Comparison of ENCODE assay signal across 8 cellular contexts in the genomic region with DNA sequence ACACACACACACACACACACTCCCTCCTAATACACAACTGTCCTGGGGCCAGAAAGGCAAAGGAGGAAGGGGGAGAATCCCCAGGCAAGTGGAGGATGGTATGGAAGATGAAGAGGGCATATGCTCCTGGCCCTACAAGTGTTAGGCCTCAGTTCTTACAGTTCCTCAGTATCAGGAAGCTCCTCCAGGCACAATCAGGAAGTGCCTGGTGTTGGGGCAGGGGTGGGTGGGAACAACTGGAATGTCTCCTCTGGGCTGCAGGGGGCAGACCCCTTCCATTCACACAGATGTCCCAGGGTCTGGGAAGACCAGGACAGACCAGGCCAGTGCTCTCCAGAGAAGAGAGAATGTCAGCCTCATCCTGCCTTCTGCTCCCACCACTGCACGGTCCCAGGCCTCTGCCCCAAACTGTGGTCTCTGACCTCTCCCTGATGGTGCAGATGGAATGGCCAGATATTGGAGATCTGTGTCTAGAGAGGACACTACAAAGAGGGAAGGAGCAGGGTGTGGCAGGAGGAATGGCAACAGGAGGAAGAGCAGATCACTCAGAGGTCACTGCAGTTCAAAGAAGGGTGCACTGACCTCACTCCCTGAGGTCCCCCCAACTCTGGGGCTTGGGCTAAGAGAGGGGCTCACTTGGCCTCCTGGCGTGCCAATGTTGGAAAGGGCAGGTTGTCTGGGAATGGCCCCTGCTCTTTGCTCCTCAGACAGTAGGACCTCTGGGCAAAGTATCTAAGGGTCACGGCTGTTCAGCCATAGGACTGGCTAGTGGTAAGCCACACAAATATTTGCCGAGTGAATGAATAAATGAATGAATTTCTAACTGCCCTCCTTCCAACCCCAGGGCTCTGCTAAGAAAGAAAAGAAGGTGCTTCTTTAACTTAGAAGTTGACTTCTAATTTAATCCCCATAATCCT. TPM values are rescaled to one million over a fixed set of nuclear protein-coding genes. Genes with fewer than 3 reads are reported as not detected.
A peak's percentile ranks its signal among the peaks of the same experiment; 100 is the strongest.
DNase-seq lines count a peak whose midpoint lies in the region; ATAC-seq and TF ChIP-seq lines count a peak whose summit lies in the region.

No MANE protein-coding gene starts in this region.

- H3K4me3 Mint-ChIP-seq in Caco-2 (ENCODE audit: unreplicated experiment) (peak overlapping the region; percentile 77), glutamatergic neuron (ENCODE audit: unreplicated experiment) (no peak overlapping the region)
- peak overlapping the region; percentile 96 to 100 (median 99) for H3K4me3 Mint-ChIP-seq in naive thymus-derived CD8-positive, alpha-beta T cell

- H3K27me3 Mint-ChIP-seq in Caco-2 (ENCODE audit: insufficient read depth, unreplicated experiment) = no peaks in the 10 kb centered on the region
- no peaks in the 10 kb centered on the region for H3K27me3 Mint-ChIP-seq in naive thymus-derived CD8-positive, alpha-beta T cell
- H3K27me3 Mint-ChIP-seq in glutamatergic neuron (ENCODE audit: unreplicated experiment) = peaks cover 8% of the 10 kb centered on the region

- H3K27me3 ChIP-seq in Caco-2 (replicated peaks; ENCODE audit: control insufficient read depth, insufficient read depth, low read length) = no peaks in the 10 kb centered on the region

- H3K36me3 Mint-ChIP-seq in Caco-2 (ENCODE audit: insufficient read depth, unreplicated experiment) (peaks cover under 1% of the 10 kb centered on the region), glutamatergic neuron (ENCODE audit: unreplicated experiment) (peaks cover 4% of the 10 kb centered on the region)
- peaks cover 19 to 25% (median 22%) of the 10 kb centered on the region in 3 donors for H3K36me3 Mint-ChIP-seq in naive thymus-derived CD8-positive, alpha-beta T cell

- H3K9me3 ChIP-seq in Caco-2 = no peaks in the 10 kb centered on the region

- BruUV-seq in Caco-2 (replicated peaks; lab: Mats Ljungman, UMichigan) = TSS peak; percentile 66

- H3K9me3 Mint-ChIP-seq in Caco-2 (ENCODE audit: unreplicated experiment) = no peaks in the 10 kb centered on the region
- no peaks in the 10 kb centered on the region for H3K9me3 Mint-ChIP-seq in naive thymus-derived CD8-positive, alpha-beta T cell
- H3K9me3 Mint-ChIP-seq in glutamatergic neuron (ENCODE audit: unreplicated experiment) = peaks cover 3% of the 10 kb centered on the region

- H3K36me3 ChIP-seq in Caco-2 (ENCODE audit: control insufficient read depth, insufficient read depth, low read length) = no peaks in the 10 kb centered on the region; the same call in 1 of the 2 replicates

- TF ChIP-seq CTCF in Caco-2 (IDR thresholded peaks at IDR 0.05; ENCODE audit: insufficient read depth in 1 of 2, low read depth in 1 of 2, low read length in 1 of 2, severe bottlenecking in 1 of 2, unreplicated experiment in 1 of 2) = no peak
- TF ChIP-seq CTCF in astrocyte of the cerebellum (IDR thresholded peaks at IDR 0.05; ENCODE audit: low read depth, low read length, missing control alignments) = no peak
- TF ChIP-seq CTCF in glutamatergic neuron (IDR thresholded peaks at IDR 0.05; ENCODE audit: partially characterized antibody, unreplicated experiment) = no peak

- peak in 1 of 2 experiments; percentile 11 for DNase-seq in Caco-2
- DNase-seq in astrocyte of the cerebellum (ENCODE audit: low read depth) = no peak
- no peak for DNase-seq in naive thymus-derived CD8-positive, alpha-beta T cell
- no peak for DNase-seq in glutamatergic neuron
- no peak for DNase-seq in GM19238 (ENCODE audit: insufficient read length, low spot score)
- DNase-seq in NCI-H2107 treated with DMSO at 0.1 percent for 48 hours (lab: John Stamatoyannopoulos, UW; ENCODE audit: unreplicated experiment) = no peak
- no peak for DNase-seq in Ammon's horn (ENCODE audit: low spot score)

- peak overlapping the region; percentile 49 for H3K27ac Mint-ChIP-seq in Caco-2 (ENCODE audit: unreplicated experiment)
- H3K27ac Mint-ChIP-seq in naive thymus-derived CD8-positive, alpha-beta T cell = peak overlapping the region; percentile 89 to 99 (median 96)
- no peak overlapping the region for H3K27ac Mint-ChIP-seq in glutamatergic neuron (ENCODE audit: unreplicated experiment)

- POLR2A ChIA-PET in Caco-2 (lab: Charles Lee) = interaction anchor here (0.9 to 1.0 kb wide), 2 partner anchors 26 to 418 kb away, joined by 3 to 4 read pairs; no protein-coding TSS in a partner anchor
- POLR2A ChIA-PET in naive thymus-derived CD8-positive, alpha-beta T cell (lab: Charles Lee) = interaction anchor here (0.6 to 20.0 kb wide), 8 partner anchors 7 to 453 kb away, joined by 3 to 1200 read pairs (median 6); a partner anchor contains a TSS

- CTCF ChIA-PET in Caco-2 (lab: Charles Lee) = interaction anchor here (0.5 to 1.7 kb wide), 4 partner anchors 11 to 358 kb away, joined by 3 to 7 read pairs (median 4); no protein-coding TSS in a partner anchor

- in situ Hi-C loops in astrocyte of the cerebellum (cut with HindIII; ENCODE audit: low sequenced_read_pairs) = loop anchor here (25.0 kb wide), 1 partner anchor 559 kb away; a partner anchor contains a TSS

- peaks cover 14% of the 10 kb centered on the region for H3K4me1 Mint-ChIP-seq in Caco-2 (ENCODE audit: low read depth, unreplicated experiment)
- H3K4me1 Mint-ChIP-seq in naive thymus-derived CD8-positive, alpha-beta T cell = peaks cover 29 to 86% (median 64%) of the 10 kb centered on the region in 4 donors
- H3K4me1 Mint-ChIP-seq in glutamatergic neuron (ENCODE audit: low read depth, unreplicated experiment) = peaks cover 2% of the 10 kb centered on the region

- peaks cover 34% of the 10 kb centered on the region for H3K4me1 ChIP-seq in Caco-2

- H3K4me3 ChIP-seq in Caco-2 (ENCODE audit: low read depth, low read length) (peak overlapping the region; percentile 54), astrocyte of the cerebellum (ENCODE audit: low read depth, low read length) (peak overlapping the region; percentile 54)

- ATAC-seq in HG03135 (IDR thresholded peaks at IDR 0.05; ENCODE audit: unreplicated experiment) = peak; percentile 18
- no peak for ATAC-seq in naive thymus-derived CD8-positive, alpha-beta T cell

- intact Hi-C loops in Caco-2 (cut with micrococcal nuclease; ENCODE audit: unreplicated experiment) = loop anchor here (5.0 kb wide), 3 partner anchors 41 to 129 kb away; a partner anchor contains a TSS

RNA-seq across cellular contexts. Expression of a gene that starts 2.5 kb away (rescaled TPM):
- total RNA-seq in Caco-2 (2022) (20.4 and 23.2 TPM in 2 replicates), glutamatergic neuron (ENCODE audit: unreplicated experiment) (not detected)
- total RNA-seq in naive thymus-derived CD8-positive, alpha-beta T cell = 100 to 1,000 TPM; 274 to 289 TPM
- 100 to 1,000 TPM; 161 to 395 (median 225) TPM for polyA plus RNA-seq in naive thymus-derived CD8-positive, alpha-beta T cell

RNA-seq across cellular contexts. Expression of a gene that starts 24.5 kb away (rescaled TPM):
- total RNA-seq in Caco-2 (2022) (not detected in 2 replicates), glutamatergic neuron (ENCODE audit: unreplicated experiment) (not detected)
- 1 to 10 TPM; 5.7 to 6.5 TPM for total RNA-seq in naive thymus-derived CD8-positive, alpha-beta T cell
- 10 to 100 TPM; 45.4 to 69.0 (median 48.6) TPM for polyA plus RNA-seq in naive thymus-derived CD8-positive, alpha-beta T cell

Comparison
In these comparisons a context has a peak if more than half of its experiments do, and no peak if none do; other contexts are left out.
1. RNA of a gene that starts 2.5 kb away (total RNA-seq): 274 to 289 TPM in naive thymus-derived CD8-positive, alpha-beta T cell and 20.4 to 23.2 TPM in Caco-2; not detected in glutamatergic neuron (single experiment); every median in the first group is over 10 times any median in the second.